ENCODE assay signal across 2 cellular contexts in the genomic region with DNA sequence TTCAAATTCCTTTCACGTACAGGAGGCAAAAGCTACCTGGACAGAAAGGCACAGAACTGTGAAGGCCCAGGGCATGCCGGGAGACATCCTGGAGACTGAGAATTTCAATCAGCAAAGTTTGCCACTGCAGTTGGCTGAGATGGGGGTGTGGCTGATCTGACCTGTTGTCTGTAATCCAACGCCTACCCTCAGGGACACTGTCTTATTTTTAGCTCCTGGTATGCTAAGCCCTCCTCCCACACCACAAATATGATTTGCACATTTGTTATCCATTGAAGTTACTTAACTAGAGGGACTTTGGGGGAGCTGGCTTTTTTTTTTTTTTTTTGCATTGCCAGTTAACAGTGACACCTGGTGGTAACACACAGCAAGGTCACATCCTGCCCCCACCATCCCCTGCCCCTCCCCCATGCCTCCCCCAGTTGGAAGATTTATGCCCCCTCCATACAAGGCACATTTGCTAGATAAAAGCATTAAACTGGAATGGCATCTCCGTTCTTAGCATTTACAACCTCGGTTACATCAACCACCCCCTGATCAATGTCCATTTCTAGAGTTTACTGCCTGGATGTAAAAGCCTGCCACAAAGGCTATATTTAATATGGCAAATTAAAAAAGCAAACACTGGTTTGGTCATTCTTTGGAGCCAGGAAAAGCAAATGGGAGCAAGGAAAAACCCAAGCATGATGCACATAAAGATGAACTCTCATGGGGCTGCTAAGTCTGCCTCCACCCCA.
TF ChIP-seq lines count a peak whose summit lies in the region.

No MANE protein-coding gene starts in this region.

TF ChIP-seq in K562, 482 proteins besides CTCF, POLR2A, EP300 and RAD21 (continued from another document and continues in another):
- TF ChIP-seq, protein P1, sequence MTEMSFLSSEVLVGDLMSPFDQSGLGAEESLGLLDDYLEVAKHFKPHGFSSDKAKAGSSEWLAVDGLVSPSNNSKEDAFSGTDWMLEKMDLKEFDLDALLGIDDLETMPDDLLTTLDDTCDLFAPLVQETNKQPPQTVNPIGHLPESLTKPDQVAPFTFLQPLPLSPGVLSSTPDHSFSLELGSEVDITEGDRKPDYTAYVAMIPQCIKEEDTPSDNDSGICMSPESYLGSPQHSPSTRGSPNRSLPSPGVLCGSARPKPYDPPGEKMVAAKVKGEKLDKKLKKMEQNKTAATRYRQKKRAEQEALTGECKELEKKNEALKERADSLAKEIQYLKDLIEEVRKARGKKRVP (CRISPR knock-in tag; IDR thresholded peaks at IDR 0.05): no peak
- TF ChIP-seq, protein P2, sequence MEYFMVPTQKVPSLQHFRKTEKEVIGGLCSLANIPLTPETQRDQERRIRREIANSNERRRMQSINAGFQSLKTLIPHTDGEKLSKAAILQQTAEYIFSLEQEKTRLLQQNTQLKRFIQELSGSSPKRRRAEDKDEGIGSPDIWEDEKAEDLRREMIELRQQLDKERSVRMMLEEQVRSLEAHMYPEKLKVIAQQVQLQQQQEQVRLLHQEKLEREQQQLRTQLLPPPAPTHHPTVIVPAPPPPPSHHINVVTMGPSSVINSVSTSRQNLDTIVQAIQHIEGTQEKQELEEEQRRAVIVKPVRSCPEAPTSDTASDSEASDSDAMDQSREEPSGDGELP (CRISPR knock-in tag; IDR thresholded peaks at IDR 0.05; ENCODE audit: borderline replicate concordance): no peak
- TF ChIP-seq EGR1 (conservative IDR thresholded peaks at IDR 0.05) (peak; percentile 47; the same call in 1 of the 2 replicates), TCF3 (CRISPR knock-in tag; IDR thresholded peaks at IDR 0.05) (peak; percentile 25; the same call in 1 of the 2 replicates), HDAC3 (IDR thresholded peaks at IDR 0.05; ENCODE audit: borderline replicate concordance, partially characterized antibody) (no peak), TEAD4 (IDR thresholded peaks at IDR 0.05; ENCODE audit: low read length) (peak; percentile 53; the same call in 1 of the 2 replicates), TEAD4 (CRISPR knock-in tag; IDR thresholded peaks at IDR 0.05; ENCODE audit: borderline replicate concordance) (no peak), SMC3 (conservative IDR thresholded peaks at IDR 0.05; ENCODE audit: insufficient read depth, low read depth, low read length) (0 out of 2 replicates have a peak, but pooled peaks have one; percentile 54), ZNF764 (CRISPR knock-in tag; IDR thresholded peaks at IDR 0.05; ENCODE audit: low read depth) (no peak), MYNN (IDR thresholded peaks at IDR 0.05) (no peak), MYNN (CRISPR knock-in tag; IDR thresholded peaks at IDR 0.05) (no peak), BDP1 (IDR thresholded peaks at IDR 0.05; ENCODE audit: insufficient read depth, insufficient read length) (no peak), PML (IDR thresholded peaks at IDR 0.05; ENCODE audit: low read length) (no peak), PYGO2 (tag; IDR thresholded peaks at IDR 0.05) (no peak), ZNF224 (CRISPR knock-in tag; IDR thresholded peaks at IDR 0.05) (no peak), KLF1 (tag; IDR thresholded peaks at IDR 0.05) (no peak)
- TF ChIP-seq, protein P3, sequence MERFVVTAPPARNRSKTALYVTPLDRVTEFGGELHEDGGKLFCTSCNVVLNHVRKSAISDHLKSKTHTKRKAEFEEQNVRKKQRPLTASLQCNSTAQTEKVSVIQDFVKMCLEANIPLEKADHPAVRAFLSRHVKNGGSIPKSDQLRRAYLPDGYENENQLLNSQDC (CRISPR knock-in tag; IDR thresholded peaks at IDR 0.05): no peak
- TF ChIP-seq, protein P4, sequence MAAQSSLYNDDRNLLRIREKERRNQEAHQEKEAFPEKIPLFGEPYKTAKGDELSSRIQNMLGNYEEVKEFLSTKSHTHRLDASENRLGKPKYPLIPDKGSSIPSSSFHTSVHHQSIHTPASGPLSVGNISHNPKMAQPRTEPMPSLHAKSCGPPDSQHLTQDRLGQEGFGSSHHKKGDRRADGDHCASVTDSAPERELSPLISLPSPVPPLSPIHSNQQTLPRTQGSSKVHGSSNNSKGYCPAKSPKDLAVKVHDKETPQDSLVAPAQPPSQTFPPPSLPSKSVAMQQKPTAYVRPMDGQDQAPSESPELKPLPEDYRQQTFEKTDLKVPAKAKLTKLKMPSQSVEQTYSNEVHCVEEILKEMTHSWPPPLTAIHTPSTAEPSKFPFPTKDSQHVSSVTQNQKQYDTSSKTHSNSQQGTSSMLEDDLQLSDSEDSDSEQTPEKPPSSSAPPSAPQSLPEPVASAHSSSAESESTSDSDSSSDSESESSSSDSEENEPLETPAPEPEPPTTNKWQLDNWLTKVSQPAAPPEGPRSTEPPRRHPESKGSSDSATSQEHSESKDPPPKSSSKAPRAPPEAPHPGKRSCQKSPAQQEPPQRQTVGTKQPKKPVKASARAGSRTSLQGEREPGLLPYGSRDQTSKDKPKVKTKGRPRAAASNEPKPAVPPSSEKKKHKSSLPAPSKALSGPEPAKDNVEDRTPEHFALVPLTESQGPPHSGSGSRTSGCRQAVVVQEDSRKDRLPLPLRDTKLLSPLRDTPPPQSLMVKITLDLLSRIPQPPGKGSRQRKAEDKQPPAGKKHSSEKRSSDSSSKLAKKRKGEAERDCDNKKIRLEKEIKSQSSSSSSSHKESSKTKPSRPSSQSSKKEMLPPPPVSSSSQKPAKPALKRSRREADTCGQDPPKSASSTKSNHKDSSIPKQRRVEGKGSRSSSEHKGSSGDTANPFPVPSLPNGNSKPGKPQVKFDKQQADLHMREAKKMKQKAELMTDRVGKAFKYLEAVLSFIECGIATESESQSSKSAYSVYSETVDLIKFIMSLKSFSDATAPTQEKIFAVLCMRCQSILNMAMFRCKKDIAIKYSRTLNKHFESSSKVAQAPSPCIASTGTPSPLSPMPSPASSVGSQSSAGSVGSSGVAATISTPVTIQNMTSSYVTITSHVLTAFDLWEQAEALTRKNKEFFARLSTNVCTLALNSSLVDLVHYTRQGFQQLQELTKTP (IDR thresholded peaks at IDR 0.05; ENCODE audit: low read depth in 1 of 2, partially characterized antibody in 2 of 2): no peak
- TF ChIP-seq, protein P5, sequence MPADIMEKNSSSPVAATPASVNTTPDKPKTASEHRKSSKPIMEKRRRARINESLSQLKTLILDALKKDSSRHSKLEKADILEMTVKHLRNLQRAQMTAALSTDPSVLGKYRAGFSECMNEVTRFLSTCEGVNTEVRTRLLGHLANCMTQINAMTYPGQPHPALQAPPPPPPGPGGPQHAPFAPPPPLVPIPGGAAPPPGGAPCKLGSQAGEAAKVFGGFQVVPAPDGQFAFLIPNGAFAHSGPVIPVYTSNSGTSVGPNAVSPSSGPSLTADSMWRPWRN (IDR thresholded peaks at IDR 0.05; ENCODE audit: low read depth): no peak

TF ChIP-seq in HepG2, 621 proteins besides CTCF, POLR2A, EP300 and RAD21 (continued from another document):
- TF ChIP-seq, protein P6, sequence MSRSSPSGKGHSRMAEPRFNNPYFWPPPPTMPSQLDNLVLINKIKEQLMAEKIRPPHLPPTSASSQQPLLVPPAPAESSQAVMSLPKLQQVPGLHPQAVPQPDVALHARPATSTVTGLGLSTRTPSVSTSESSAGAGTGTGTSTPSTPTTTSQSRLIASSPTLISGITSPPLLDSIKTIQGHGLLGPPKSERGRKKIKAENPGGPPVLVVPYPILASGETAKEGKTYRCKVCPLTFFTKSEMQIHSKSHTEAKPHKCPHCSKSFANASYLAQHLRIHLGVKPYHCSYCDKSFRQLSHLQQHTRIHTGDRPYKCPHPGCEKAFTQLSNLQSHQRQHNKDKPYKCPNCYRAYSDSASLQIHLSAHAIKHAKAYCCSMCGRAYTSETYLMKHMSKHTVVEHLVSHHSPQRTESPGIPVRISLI (CRISPR knock-in tag; IDR thresholded peaks at IDR 0.05; ENCODE audit: borderline replicate concordance): peak; percentile 98
- TF ChIP-seq NONO (IDR thresholded peaks at IDR 0.05) (no peak), NONO (CRISPR knock-in tag; conservative IDR thresholded peaks at IDR 0.05) (peak; percentile 54), PRMT3 (CRISPR knock-in tag; IDR thresholded peaks at IDR 0.05; ENCODE audit: borderline replicate concordance, low read depth) (no peak)
